Comparison of ENCODE assay signal across 11 cellular contexts in the genomic region with DNA sequence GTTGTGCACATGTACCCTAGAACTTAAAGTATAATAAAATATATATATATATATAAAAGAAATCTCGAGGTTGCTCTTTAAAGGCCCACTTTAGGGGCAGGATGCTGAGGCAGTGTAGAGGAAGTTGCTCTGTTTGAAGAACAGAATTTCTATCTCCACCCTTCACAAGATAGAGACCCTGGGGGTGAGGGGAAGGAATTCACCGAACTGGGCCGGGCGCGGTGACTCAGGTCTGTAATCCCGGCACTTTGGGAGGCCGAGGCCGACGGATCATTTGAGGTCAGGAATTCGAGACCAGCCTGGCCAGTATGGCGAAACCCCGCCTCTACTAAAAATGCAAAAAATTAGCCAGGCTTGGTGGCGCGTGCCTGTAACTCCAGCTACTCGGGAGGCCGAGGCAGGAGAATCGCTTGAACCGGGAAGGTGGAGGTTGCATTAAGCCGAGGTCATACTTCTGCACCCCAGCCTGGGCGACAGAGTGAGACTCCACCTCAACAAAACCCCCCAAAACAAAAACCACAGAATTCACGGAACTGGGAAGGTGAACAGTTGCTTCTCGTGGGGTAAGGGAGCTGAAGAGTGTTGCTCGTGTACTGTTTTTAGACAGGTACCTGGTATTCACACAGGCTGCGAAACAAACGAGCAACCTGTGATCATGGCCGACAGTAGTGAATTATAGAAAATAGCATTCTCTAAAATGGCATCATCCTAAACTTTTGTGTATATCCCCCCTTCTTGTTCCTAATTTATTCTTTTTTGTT. TPM values are rescaled to one million over a fixed set of nuclear protein-coding genes. Genes with fewer than 3 reads are reported as not detected.
DNase-seq lines count a peak whose midpoint lies in the region; ATAC-seq, FAIRE-seq and TF ChIP-seq lines count a peak whose summit lies in the region.
"Had no signal": no experiment of that assay in that cellular context is flagged by ENCODE, and none has a peak within 500 bp of the region (broad histone marks: within the 10 kb centered on the region; RNA-seq: fewer than 3 reads in every experiment).

No MANE protein-coding gene starts in this region.

- POLR2A ChIA-PET in SK-N-SH (lab: Yijun Ruan, JAX): no interaction called here
- POLR2A ChIA-PET in A673 (lab: Charles Lee; ENCODE audit: low non-redundant PET): interaction anchor here (0.6 kb wide), 1 partner anchor 680 kb away, joined by 4 read pairs; no protein-coding TSS in a partner anchor

- no peak for TF ChIP-seq RAD21 in SK-N-SH (IDR thresholded peaks at IDR 0.05; ENCODE audit: low read length)

- no peaks in the 10 kb centered on the region for H3K27me3 ChIP-seq in SK-N-SH (ENCODE audit: insufficient read depth)
- H3K27me3 ChIP-seq in tibial artery: no peaks in the 10 kb centered on the region
- H3K27me3 ChIP-seq in A673 (replicated peaks; ENCODE audit: insufficient read depth, low read depth, low read length, poor library complexity): no peaks in the 10 kb centered on the region

- H4K20me1 ChIP-seq in SK-N-SH (ENCODE audit: insufficient read depth): no peaks in the 10 kb centered on the region

- TF ChIP-seq EP300 in SK-N-SH (IDR thresholded peaks at IDR 0.05; ENCODE audit: borderline replicate concordance in 1 of 2, low read depth in 1 of 2, low read length in 1 of 2): no peak

- H3K9me3 ChIP-seq in SK-N-SH (no peaks in the 10 kb centered on the region), tibial artery (no peaks in the 10 kb centered on the region), A673 (ENCODE audit: low read depth, low read length, poor library complexity, severe bottlenecking) (no peaks in the 10 kb centered on the region)

- H3K27ac ChIP-seq in SK-N-SH (ENCODE audit: low read depth in 2 of 2, low read length in 1 of 2): no peak overlapping the region
- no peak overlapping the region for H3K27ac ChIP-seq in tibial artery
- no peak overlapping the region for H3K27ac ChIP-seq in A673 (ENCODE audit: low read depth, low read length, poor library complexity, severe bottlenecking)
- H3K27ac ChIP-seq: parathyroid adenoma had no signal

- no peak for ATAC-seq in SK-N-SH treated with all-trans-retinoic acid at 6 μM for 48 hours
- ATAC-seq: HCT116 had no signal

- FAIRE-seq in H54 (lab: Jason Lieb, UNC): no peak

- no peaks in the 10 kb centered on the region for H3K9me2 ChIP-seq in SK-N-SH

- H3K9ac ChIP-seq in SK-N-SH: no peak overlapping the region
- H3K9ac ChIP-seq: parathyroid adenoma had no signal

- H3K4me2 ChIP-seq in SK-N-SH: no peak overlapping the region

- TF ChIP-seq CTCF in SK-N-SH (IDR thresholded peaks at IDR 0.05) (no peak), tibial artery (IDR thresholded peaks at IDR 0.05) (no peak), A673 (conservative IDR thresholded peaks at IDR 0.05; ENCODE audit: low read depth, low read length) (no peak)

- H3K4me3 ChIP-seq in SK-N-SH (ENCODE audit: low read depth in 2 of 2, low read length in 1 of 2) (no peak overlapping the region), tibial artery (no peak overlapping the region), A673 (ENCODE audit: low read depth, low read length, poor library complexity, severe bottlenecking) (no peak overlapping the region)

- peaks cover 3% of the 10 kb centered on the region in 2 experiments; a peak in 3 of 4 replicates for H3K4me1 ChIP-seq in SK-N-SH (ENCODE audit: control insufficient read depth in 1 of 2, insufficient read depth in 2 of 2, low read depth in 1 of 2, low read length in 1 of 2)
- peaks cover 0 to 14% (median 12%) of the 10 kb centered on the region in 4 donors for H3K4me1 ChIP-seq in tibial artery
- no peaks in the 10 kb centered on the region for H3K4me1 ChIP-seq in A673 (ENCODE audit: insufficient read depth, low read length, poor library complexity, severe bottlenecking)
- H3K4me1 ChIP-seq: parathyroid adenoma had no signal

- no peak for TF ChIP-seq POLR2A in H54 (IDR thresholded peaks at IDR 0.05; ENCODE audit: low read depth, low read length)

- DNase-seq in SK-N-SH (no peak), tibial artery (no peak), A673 (ENCODE audit: low spot score) (no peak), H54 (ENCODE audit: insufficient read length, low spot score) (no peak)
- peak; percentile 24 for DNase-seq in activated CD4-positive, alpha-beta T cell treated with anti-CD3 and anti-CD28 coated beads, Interleukin-2, amount 50 U/mL, for 1 hour
- DNase-seq in effector CD4-positive, alpha-beta T cell: peak; percentile 21
- peak; percentile 49 for DNase-seq in stimulated activated CD8-positive, alpha-beta memory T cell treated with anti-CD3 and anti-CD28 coated beads, Interleukin-4, amount 100 ng/mL, for 48 hours
- DNase-seq: DMS79 treated with DMSO at 0.1 percent for 48 hours had no signal

- H3K36me3 ChIP-seq in SK-N-SH (replicated peaks in 1 of 2; ENCODE audit: control insufficient read depth in 1 of 2, insufficient read depth in 2 of 2, low read length in 1 of 2) (no peaks in the 10 kb centered on the region), tibial artery (no peaks in the 10 kb centered on the region), A673 (ENCODE audit: insufficient read depth, low read length, poor library complexity, severe bottlenecking) (no peaks in the 10 kb centered on the region)

- 94% methylated on average over 26 of the region's 26 CpGs for WGBS in SK-N-SH (ENCODE audit: low lambda C conversion rate)

- intact Hi-C loops in tibial artery (cut with DNase I; ENCODE audit: low total_unique reads): no loop called here
- intact Hi-C loops in A673 (cut with micrococcal nuclease; ENCODE audit: unreplicated experiment): no loop called here

- no TSS peak for BruUV-seq in A673 (replicated peaks; lab: Mats Ljungman, UMichigan)

- CTCF ChIA-PET in SK-N-SH (lab: Yijun Ruan, JAX): interaction anchor here (1.3 kb wide), 1 partner anchor 71 kb away, joined by 3 read pairs; no protein-coding TSS in a partner anchor
- CTCF ChIA-PET in A673 (lab: Charles Lee): no interaction called here

- peaks cover 33% of the 10 kb centered on the region for H3F3A ChIP-seq in SK-N-SH (replicated peaks; ENCODE audit: insufficient read depth)

- peak overlapping the region; percentile 30; the same call in 1 of the 2 replicates for H2AFZ ChIP-seq in SK-N-SH (ENCODE audit: low read depth)

- no peaks in the 10 kb centered on the region; the same call in 1 of the 2 replicates for H3K79me2 ChIP-seq in SK-N-SH (ENCODE audit: insufficient read depth)
- H3K79me2 ChIP-seq: parathyroid adenoma had no signal

TF ChIP-seq in SK-N-SH, 30 proteins besides CTCF, POLR2A, EP300 and RAD21 (continues in another document):
- TF ChIP-seq MEF2A (IDR thresholded peaks at IDR 0.05; ENCODE audit: borderline replicate concordance, low read depth) (no peak), ELF1 (IDR thresholded peaks at IDR 0.05) (no peak), CHD2 (IDR thresholded peaks at IDR 0.05; ENCODE audit: low read length, partially characterized antibody) (no peak), TCF12 (IDR thresholded peaks at IDR 0.05) (no peak), YY1 (IDR thresholded peaks at IDR 0.05; ENCODE audit: low read depth) (no peak), NRF1 (IDR thresholded peaks at IDR 0.05; ENCODE audit: low read depth, low read length) (no peak), RCOR1 (IDR thresholded peaks at IDR 0.05; ENCODE audit: low read length) (no peak)
- TF ChIP-seq, protein P1, sequence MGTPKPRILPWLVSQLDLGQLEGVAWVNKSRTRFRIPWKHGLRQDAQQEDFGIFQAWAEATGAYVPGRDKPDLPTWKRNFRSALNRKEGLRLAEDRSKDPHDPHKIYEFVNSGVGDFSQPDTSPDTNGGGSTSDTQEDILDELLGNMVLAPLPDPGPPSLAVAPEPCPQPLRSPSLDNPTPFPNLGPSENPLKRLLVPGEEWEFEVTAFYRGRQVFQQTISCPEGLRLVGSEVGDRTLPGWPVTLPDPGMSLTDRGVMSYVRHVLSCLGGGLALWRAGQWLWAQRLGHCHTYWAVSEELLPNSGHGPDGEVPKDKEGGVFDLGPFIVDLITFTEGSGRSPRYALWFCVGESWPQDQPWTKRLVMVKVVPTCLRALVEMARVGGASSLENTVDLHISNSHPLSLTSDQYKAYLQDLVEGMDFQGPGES (IDR thresholded peaks at IDR 0.05; ENCODE audit: low read depth, low read length): no peak
- TF ChIP-seq, protein P2, sequence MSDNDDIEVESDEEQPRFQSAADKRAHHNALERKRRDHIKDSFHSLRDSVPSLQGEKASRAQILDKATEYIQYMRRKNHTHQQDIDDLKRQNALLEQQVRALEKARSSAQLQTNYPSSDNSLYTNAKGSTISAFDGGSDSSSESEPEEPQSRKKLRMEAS (IDR thresholded peaks at IDR 0.05; ENCODE audit: low read depth): no peak

TF ChIP-seq in SK-N-SH treated with all-trans-retinoic acid at 6 μM for 48 hours, 23 proteins besides CTCF, POLR2A, EP300 and RAD21 (continues in another document):
- TF ChIP-seq GLIS3 (CRISPR knock-in tag; IDR thresholded peaks at IDR 0.05): no peak
- no peak for TF ChIP-seq ZFP30 (CRISPR knock-in tag; IDR thresholded peaks at IDR 0.05)
- TF ChIP-seq ARNTL (CRISPR knock-in tag; IDR thresholded peaks at IDR 0.05; ENCODE audit: borderline replicate concordance, low read depth): no peak
- no peak for TF ChIP-seq ESRRG (CRISPR knock-in tag; IDR thresholded peaks at IDR 0.05)
- TF ChIP-seq ZNF565 (CRISPR knock-in tag; conservative IDR thresholded peaks at IDR 0.05; ENCODE audit: low read depth): no peak
- TF ChIP-seq ISL1 (CRISPR knock-in tag; IDR thresholded peaks at IDR 0.05): no peak
- TF ChIP-seq, protein P3, sequence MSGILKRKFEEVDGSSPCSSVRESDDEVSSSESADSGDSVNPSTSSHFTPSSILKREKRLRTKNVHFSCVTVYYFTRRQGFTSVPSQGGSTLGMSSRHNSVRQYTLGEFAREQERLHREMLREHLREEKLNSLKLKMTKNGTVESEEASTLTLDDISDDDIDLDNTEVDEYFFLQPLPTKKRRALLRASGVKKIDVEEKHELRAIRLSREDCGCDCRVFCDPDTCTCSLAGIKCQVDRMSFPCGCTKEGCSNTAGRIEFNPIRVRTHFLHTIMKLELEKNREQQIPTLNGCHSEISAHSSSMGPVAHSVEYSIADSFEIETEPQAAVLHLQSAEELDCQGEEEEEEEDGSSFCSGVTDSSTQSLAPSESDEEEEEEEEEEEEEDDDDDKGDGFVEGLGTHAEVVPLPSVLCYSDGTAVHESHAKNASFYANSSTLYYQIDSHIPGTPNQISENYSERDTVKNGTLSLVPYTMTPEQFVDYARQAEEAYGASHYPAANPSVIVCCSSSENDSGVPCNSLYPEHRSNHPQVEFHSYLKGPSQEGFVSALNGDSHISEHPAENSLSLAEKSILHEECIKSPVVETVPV (CRISPR knock-in tag; IDR thresholded peaks at IDR 0.05): no peak
- no peak for TF ChIP-seq SNAI2 (CRISPR knock-in tag; IDR thresholded peaks at IDR 0.05)
- no peak for TF ChIP-seq ZFP3 (CRISPR knock-in tag; IDR thresholded peaks at IDR 0.05)
- no peak for TF ChIP-seq ZNF8 (CRISPR knock-in tag; IDR thresholded peaks at IDR 0.05)
- no peak for TF ChIP-seq ZC3H10 (CRISPR knock-in tag; IDR thresholded peaks at IDR 0.05)
- TF ChIP-seq ZNF70 (CRISPR knock-in tag; IDR thresholded peaks at IDR 0.05): no peak
- no peak for TF ChIP-seq TCF4 (CRISPR knock-in tag; IDR thresholded peaks at IDR 0.05; ENCODE audit: borderline replicate concordance)

RNA-seq across cellular contexts. Expression of a gene that starts 6.2 kb away (rescaled TPM):
- polyA plus RNA-seq in SK-N-SH (2012; rRNA removed): 11.2 and 11.3 TPM in 2 replicates
- 10.4 and 16.1 TPM in 2 replicates for polyA plus RNA-seq in SK-N-SH (2012; cell fraction: cytosol; rRNA removed)
- 2.6 and 6.1 TPM in 2 replicates for polyA plus RNA-seq in SK-N-SH (2012; cell fraction: nucleus; rRNA removed)
- total RNA-seq in A673 (2021): 0.41 TPM in 1 of 2 replicates, not detected in the other

Comparison
In these comparisons a context has a peak if more than half of its experiments do, and no peak if none do; other contexts are left out.
1. DNase-seq: peak in activated CD4-positive, alpha-beta T cell treated with anti-CD3 and anti-CD28 coated beads, Interleukin-2, amount 50 U/mL, for 1 hour (single experiment), effector CD4-positive, alpha-beta T cell (single experiment) and stimulated activated CD8-positive, alpha-beta memory T cell treated with anti-CD3 and anti-CD28 coated beads, Interleukin-4, amount 100 ng/mL, for 48 hours (single experiment); none in SK-N-SH (single experiment), tibial artery (0 of 2), A673 (single experiment) and H54 (single experiment).